Comparison of ENCODE assay signal across 9 cellular contexts in the genomic region with DNA sequence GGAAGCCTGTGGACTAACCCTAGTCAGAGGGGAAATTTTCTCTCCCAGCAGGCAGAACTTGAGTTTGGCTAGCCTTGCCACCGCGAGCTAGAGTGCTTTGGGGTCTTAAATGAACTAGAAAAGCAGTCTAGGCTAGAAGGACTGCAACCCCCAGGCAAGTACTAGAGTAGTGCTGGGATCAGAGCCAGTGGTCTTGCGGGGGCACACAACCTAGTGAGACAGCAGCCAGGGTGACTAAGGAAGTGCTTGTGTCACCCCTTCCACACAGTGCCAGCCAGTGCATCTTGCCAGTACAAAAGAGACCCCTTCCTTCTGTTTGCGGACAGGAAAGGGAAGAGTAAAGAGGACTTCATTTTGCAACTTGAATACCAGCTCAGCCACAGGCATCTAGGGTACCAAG.
"Had no signal": no experiment of that assay in that cellular context is flagged by ENCODE, and none has a peak within 500 bp of the region (broad histone marks: within the 10 kb centered on the region; RNA-seq: fewer than 3 reads in every experiment).

No MANE protein-coding gene starts in this region.

- H3K4me3 Mint-ChIP-seq: GM23338, H9, IgD-negative memory B cell had no signal

- H3K4me1 Mint-ChIP-seq: GM23338, H9, IgD-negative memory B cell had no signal

- DNase-seq: H9, HCEC 1CT, KBM-7 had no signal

- H3K27ac ChIP-seq: HL-60 had no signal

- FAIRE-seq: H1, H54, HepG2 had no signal

- ATAC-seq: GM23338, HepG2 had no signal

- H3K4me3 ChIP-seq: GM23338 had no signal

- H3K27ac Mint-ChIP-seq: GM23338, IgD-negative memory B cell had no signal

- H3K27me3 Mint-ChIP-seq: IgD-negative memory B cell had no signal
